In the genomic region with DNA sequence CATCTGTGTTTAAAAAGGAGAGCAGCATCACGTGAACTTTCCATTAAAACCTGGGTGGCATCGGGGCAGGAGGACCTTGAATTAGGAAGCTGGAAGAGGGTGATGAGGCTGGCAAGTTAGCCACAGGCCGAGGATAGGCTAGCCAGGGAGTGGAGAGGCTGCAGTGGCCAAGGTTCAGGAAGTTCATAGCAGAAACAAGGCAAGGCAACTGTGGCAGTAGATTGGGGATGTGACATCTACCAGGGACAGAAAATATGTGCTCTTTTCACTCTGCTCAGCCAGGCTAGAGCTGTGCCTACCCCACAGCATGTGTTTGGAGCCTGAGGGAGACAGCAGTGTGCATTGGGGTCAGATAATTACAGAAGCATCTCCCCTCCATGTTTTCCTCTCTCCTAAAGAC, we compare ENCODE assay signal across 19 cellular contexts. TPM values are rescaled to one million over a fixed set of nuclear protein-coding genes. Genes with fewer than 3 reads are reported as not detected.
DNase-seq lines count a peak whose midpoint lies in the region; ATAC-seq and TF ChIP-seq lines count a peak whose summit lies in the region.
"Had no signal": no experiment of that assay in that cellular context is flagged by ENCODE, and none has a peak within 500 bp of the region (broad histone marks: within the 10 kb centered on the region; RNA-seq: fewer than 3 reads in every experiment).

No MANE protein-coding gene starts in this region.

- TF ChIP-seq CTCF in Panc1 (IDR thresholded peaks at IDR 0.05) (no peak), glutamatergic neuron (IDR thresholded peaks at IDR 0.05; ENCODE audit: partially characterized antibody, unreplicated experiment) (no peak)

- CTCF ChIA-PET in Panc1 (lab: Charles Lee), result no interaction called here

- no peaks in the 10 kb centered on the region for H3K9me3 ChIP-seq in Panc1 (ENCODE audit: control insufficient read depth, insufficient read depth, low read depth, low read length)
- H3K9me3 ChIP-seq: prostate gland, transverse colon had no signal

- POLR2A ChIA-PET in Panc1 (lab: Charles Lee), result no interaction called here

- BruUV-seq in Panc1 (replicated peaks; lab: Mats Ljungman, UMichigan), result no TSS peak

- ATAC-seq in Panc1 (no peak), HG02759 (IDR thresholded peaks at IDR 0.05; ENCODE audit: unreplicated experiment) (no peak)
- no peak for ATAC-seq in stimulated activated effector memory CD8-positive, alpha-beta T cell treated with anti-CD3 and anti-CD28 coated beads, Interleukin-12 subunit alpha, Interleukin-12 subunit beta, amount 100 ng/mL, for 72 hours
- ATAC-seq: left lobe of liver had no signal

- no peak overlapping the region for H3K4me3 ChIP-seq in Panc1 (ENCODE audit: low read depth in 2 of 2, low read length in 2 of 2)
- H3K4me3 ChIP-seq: prostate gland, transverse colon had no signal

- H3K27me3 Mint-ChIP-seq in glutamatergic neuron (ENCODE audit: unreplicated experiment), result peaks cover 9% of the 10 kb centered on the region

- peak overlapping the region; percentile 13 for H3K4me3 Mint-ChIP-seq in glutamatergic neuron (ENCODE audit: unreplicated experiment)
- no peak overlapping the region for H3K4me3 Mint-ChIP-seq in stimulated activated effector memory CD8-positive, alpha-beta T cell treated with anti-CD3 and anti-CD28 coated beads, Interleukin-12 subunit alpha, Interleukin-12 subunit beta, amount 100 ng/mL, for 72 hours
- H3K4me3 Mint-ChIP-seq: activated naive CD4-positive, alpha-beta T cell treated with anti-CD3 and anti-CD28 coated beads for 36 hours had no signal

- peaks cover 20% of the 10 kb centered on the region for H3K9me3 Mint-ChIP-seq in glutamatergic neuron (ENCODE audit: unreplicated experiment)
- H3K9me3 Mint-ChIP-seq in stimulated activated effector memory CD8-positive, alpha-beta T cell treated with anti-CD3 and anti-CD28 coated beads, Interleukin-12 subunit alpha, Interleukin-12 subunit beta, amount 100 ng/mL, for 72 hours, result no peaks in the 10 kb centered on the region
- H3K9me3 Mint-ChIP-seq: activated naive CD4-positive, alpha-beta T cell treated with anti-CD3 and anti-CD28 coated beads for 36 hours had no signal

- no peaks in the 10 kb centered on the region; the same call in 1 of the 2 replicates for H3K36me3 ChIP-seq in Panc1 (ENCODE audit: control insufficient read depth, insufficient read depth, low read length)
- H3K36me3 ChIP-seq: prostate gland, transverse colon had no signal

- no peaks in the 10 kb centered on the region for H3K27me3 ChIP-seq in Panc1 (ENCODE audit: control insufficient read depth, insufficient read depth, low read length)
- H3K27me3 ChIP-seq: transverse colon had no signal

- intact Hi-C loops in Panc1 (cut with micrococcal nuclease; ENCODE audit: unreplicated experiment), result no loop called here

- in situ Hi-C loops in Panc1 (cut with HindIII; ENCODE audit: low pct_unique_long_range_greater_than_20kb, low sequenced_read_pairs), result no loop called here

- peak overlapping the region; percentile 95 for H3K27ac Mint-ChIP-seq in glutamatergic neuron (ENCODE audit: unreplicated experiment)
- peak overlapping the region; percentile 2 for H3K27ac Mint-ChIP-seq in stimulated activated effector memory CD8-positive, alpha-beta T cell treated with anti-CD3 and anti-CD28 coated beads, Interleukin-12 subunit alpha, Interleukin-12 subunit beta, amount 100 ng/mL, for 72 hours
- H3K27ac Mint-ChIP-seq: activated naive CD4-positive, alpha-beta T cell treated with anti-CD3 and anti-CD28 coated beads for 36 hours had no signal

- H3K27ac ChIP-seq in Panc1 (ENCODE audit: low read length), result peak overlapping the region; percentile 96
- H3K27ac ChIP-seq: C4-2B had no signal

- peaks cover 37% of the 10 kb centered on the region for H3K4me1 ChIP-seq in Panc1 (ENCODE audit: control insufficient read depth, insufficient read depth, low read length)
- H3K4me1 ChIP-seq: prostate gland had no signal

- H3K36me3 Mint-ChIP-seq in glutamatergic neuron (ENCODE audit: unreplicated experiment), result peaks cover 11% of the 10 kb centered on the region
- peaks cover 6% of the 10 kb centered on the region for H3K36me3 Mint-ChIP-seq in stimulated activated effector memory CD8-positive, alpha-beta T cell treated with anti-CD3 and anti-CD28 coated beads, Interleukin-12 subunit alpha, Interleukin-12 subunit beta, amount 100 ng/mL, for 72 hours

- peaks cover 35% of the 10 kb centered on the region for H3K4me1 Mint-ChIP-seq in glutamatergic neuron (ENCODE audit: low read depth, unreplicated experiment)
- peaks cover 34% of the 10 kb centered on the region for H3K4me1 Mint-ChIP-seq in stimulated activated effector memory CD8-positive, alpha-beta T cell treated with anti-CD3 and anti-CD28 coated beads, Interleukin-12 subunit alpha, Interleukin-12 subunit beta, amount 100 ng/mL, for 72 hours

- DNase-seq in NCI-H82 (lab: John Stamatoyannopoulos, UW) (peak; percentile 49), NCI-H82 treated with DMSO at 0.1 percent for 48 hours (lab: John Stamatoyannopoulos, UW; ENCODE audit: unreplicated experiment) (no peak), Panc1 (ENCODE audit: low read depth, low spot score) (no peak), glutamatergic neuron (no peak), dermis blood vessel endothelial cell (no peak), SIG-M5 (lab: John Stamatoyannopoulos, UW) (no peak)
- no peak for DNase-seq in stimulated activated effector memory CD8-positive, alpha-beta T cell treated with anti-CD3 and anti-CD28 coated beads, Interleukin-12 subunit alpha, Interleukin-12 subunit beta, amount 100 ng/mL, for 72 hours (ENCODE audit: low spot score in 2 of 2)
- DNase-seq: 8988T; activated CD4-positive, alpha-beta T cell treated with anti-CD3 and anti-CD28 coated beads for 4 hours; activated CD8-positive, alpha-beta memory T cell treated with anti-CD3 and anti-CD28 coated beads, Interleukin-2, amount 50 U/mL, for 48 hours; activated naive CD4-positive, alpha-beta T cell treated with anti-CD3 and anti-CD28 coated beads for 36 hours; DMS79; SHP77; T1000; transverse colon had no signal

RNA-seq across cellular contexts. Expression of gene INPP5F, which starts 2.2 kb away (rescaled TPM):
- total RNA-seq in Panc1 (2021; ENCODE audit: unreplicated experiment) (26.7 TPM), glutamatergic neuron (ENCODE audit: unreplicated experiment) (186 TPM), dermis blood vessel endothelial cell (12.9 and 20.8 TPM in 2 replicates)
- polyA plus RNA-seq in Panc1 (2012; ENCODE audit: insufficient read length), result 12.2 TPM
